8 cellular contexts compared by ENCODE assay signal in genomic region chr17:75589017-75589918, GRCh38. TPM values are rescaled to one million over a fixed set of nuclear protein-coding genes. Genes with fewer than 3 reads are reported as not detected.
DNase-seq lines count a peak whose midpoint lies in the region; ATAC-seq and TF ChIP-seq lines count a peak whose summit lies in the region.

No MANE protein-coding gene starts in this region.

- DNase-seq in G401 (ENCODE audit: low spot score) (peak; percentile 67), NCI-H1417 (lab: John Stamatoyannopoulos, UW) (peak; percentile 90 to 93 (median 91)), T follicular helper cell (ENCODE audit: low read depth) (peak; percentile 90), adipocyte (ENCODE audit: low read depth) (peak; percentile 93), heart left ventricle (peak; percentile 96 to 98 (median 98))

- H3K9ac ChIP-seq in adipocyte (ENCODE audit: low read length) (peak overlapping the region; percentile 42), parathyroid adenoma (no peak overlapping the region)

- ATAC-seq in HG02610 (IDR thresholded peaks at IDR 0.05; ENCODE audit: unreplicated experiment) (peak; percentile 69), heart left ventricle (peak; percentile 89 to 95 (median 90))

- H3K4me3 ChIP-seq in adipocyte (ENCODE audit: low read length) (peak overlapping the region; percentile 52), heart left ventricle (peak overlapping the region; percentile 34 to 92 (median 75)), parathyroid adenoma (ENCODE audit: low read depth, low read length) (peak overlapping the region; percentile 56), thymus (ENCODE audit: low read length) (peak overlapping the region; percentile 66)

- intact Hi-C loops in heart left ventricle (cut with DNase I): loop anchor here in 9 of 10 donors (1.0 to 10.0 kb wide), 10 partner anchors 62 to 317 kb away; partner anchors contain the start of genes CASKIN2 (in 6 of the 9), TSEN54 (in 5 of the 9), LLGL2 (in 3 of the 9) and MIF4GD (in 1 of the 9)

- 7 to 15% (median 9%) methylated on average over 56 to 99 of the region's 99 CpGs for WGBS in heart left ventricle, 4 donors
- WGBS in thymus: 10% methylated on average over 99 of the region's 99 CpGs

- peak overlapping the region; percentile 85 to 98 (median 95) for H3K27ac ChIP-seq in heart left ventricle
- H3K27ac ChIP-seq in parathyroid adenoma: peak overlapping the region; percentile 76
- H3K27ac ChIP-seq in thymus (ENCODE audit: low read depth): peak overlapping the region; percentile 77

- peak overlapping the region; percentile 40 for H3K4me2 ChIP-seq in parathyroid adenoma (ENCODE audit: low read length)

- H3K79me2 ChIP-seq in parathyroid adenoma: no peaks in the 10 kb centered on the region

- TF ChIP-seq CTCF in heart left ventricle (IDR thresholded peaks at IDR 0.05): peak; percentile 20 to 89 (median 64)
- peak; percentile 66 for TF ChIP-seq CTCF in parathyroid adenoma (IDR thresholded peaks at IDR 0.05)

- H3K4me1 ChIP-seq in adipocyte (ENCODE audit: control insufficient read depth, insufficient read depth, low read length) (no peaks in the 10 kb centered on the region), heart left ventricle (peaks cover 0 to 29% (median 14%) of the 10 kb centered on the region in 12 donors), parathyroid adenoma (no peaks in the 10 kb centered on the region), thymus (ENCODE audit: control insufficient read depth, insufficient read depth, low read length) (peaks cover 8% of the 10 kb centered on the region)

- peak in 1 of 2 donors; percentile 67 for TF ChIP-seq POLR2A in heart left ventricle (IDR thresholded peaks at IDR 0.05)

- peaks cover 13% of the 10 kb centered on the region for H3K27me3 ChIP-seq in adipocyte (replicated peaks; ENCODE audit: control insufficient read depth, insufficient read depth, low read length)
- H3K27me3 ChIP-seq in heart left ventricle: no peaks in the 10 kb centered on the region
- no peaks in the 10 kb centered on the region for H3K27me3 ChIP-seq in parathyroid adenoma (ENCODE audit: control insufficient read depth, insufficient read depth, low read length)
- no peaks in the 10 kb centered on the region for H3K27me3 ChIP-seq in thymus (ENCODE audit: control insufficient read depth, insufficient read depth)

- in situ Hi-C loops in G401 (cut with HindIII; ENCODE audit: low sequenced_read_pairs): no loop called here

- H2AFZ ChIP-seq in parathyroid adenoma: peak overlapping the region; percentile 92

- H3K36me3 ChIP-seq in adipocyte (ENCODE audit: control insufficient read depth, insufficient read depth, low read length, severe bottlenecking) (no peaks in the 10 kb centered on the region), heart left ventricle (peaks cover 0 to 4% (median 0%) of the 10 kb centered on the region in 9 donors), parathyroid adenoma (ENCODE audit: control insufficient read depth, insufficient read depth, low read length) (no peaks in the 10 kb centered on the region), thymus (ENCODE audit: control insufficient read depth, insufficient read depth) (peaks cover 25% of the 10 kb centered on the region)

- peaks cover 7% of the 10 kb centered on the region for H3K9me3 ChIP-seq in adipocyte (ENCODE audit: control insufficient read depth, low read length)
- no peaks in the 10 kb centered on the region for H3K9me3 ChIP-seq in heart left ventricle
- H3K9me3 ChIP-seq in parathyroid adenoma (ENCODE audit: control insufficient read depth, low read length): no peaks in the 10 kb centered on the region
- no peaks in the 10 kb centered on the region for H3K9me3 ChIP-seq in thymus (ENCODE audit: control insufficient read depth)

RNA-seq across cellular contexts. Expression of gene MYO15B, which starts 1.7 kb away (rescaled TPM):
- total RNA-seq in G401 (2014; rRNA removed; shearing (Covaris generic)): 0.18 and 3.9 TPM in 2 replicates
- 10 to 100 TPM; 14.0 to 76.4 (median 42.9) TPM for total RNA-seq in heart left ventricle
- polyA plus RNA-seq in heart left ventricle (10 to 100 TPM; 23.5 to 72.0 TPM), thymus (448 TPM)

RNA-seq across cellular contexts. Expression of gene SMIM5, which starts 44.0 kb away (rescaled TPM):
- total RNA-seq in G401 (2014; rRNA removed; shearing (Covaris generic)): not detected in 2 replicates
- total RNA-seq in heart left ventricle: 10 to 100 TPM in 2 of 9 donors, 1 to 10 TPM in 7; 1.8 to 18.2 (median 6.8) TPM
- polyA plus RNA-seq in heart left ventricle: 10 to 100 TPM in 1 of 2 donors, 1 to 10 TPM in 1; 3.7 to 17.7 TPM
- polyA plus RNA-seq in thymus: 7.3 TPM

Comparison
In these comparisons a context has a peak if more than half of its experiments do, and no peak if none do; other contexts are left out.
1. Peak in every context shown above with its lines: DNase-seq, ATAC-seq, H3K4me3 ChIP-seq and H3K27ac ChIP-seq.